In the genomic region with DNA sequence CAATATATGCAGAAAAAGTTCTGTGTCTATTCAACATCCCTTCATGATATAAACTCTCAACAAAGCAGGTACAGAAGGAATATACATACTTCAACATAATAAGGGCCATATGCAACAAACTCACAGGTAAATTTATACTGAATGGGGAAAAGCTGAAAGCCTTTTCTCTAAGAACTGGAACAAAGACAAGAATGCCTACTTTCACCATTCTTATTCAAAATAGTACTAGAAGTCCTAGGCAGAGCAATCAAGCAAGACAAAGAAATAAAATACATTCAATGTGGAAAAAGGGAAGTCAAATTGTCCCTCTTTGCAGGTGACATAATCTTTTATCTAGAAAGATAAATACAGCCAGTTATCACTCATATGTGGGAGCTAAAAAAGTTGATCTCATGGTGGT, we compare ENCODE assay signal across 1 cellular context.
TF ChIP-seq lines count a peak whose summit lies in the region.

No MANE protein-coding gene starts in this region.

TF ChIP-seq in WTC11, 78 proteins besides CTCF, POLR2A, EP300 and RAD21 (continued from another document):
- TF ChIP-seq, protein P1, sequence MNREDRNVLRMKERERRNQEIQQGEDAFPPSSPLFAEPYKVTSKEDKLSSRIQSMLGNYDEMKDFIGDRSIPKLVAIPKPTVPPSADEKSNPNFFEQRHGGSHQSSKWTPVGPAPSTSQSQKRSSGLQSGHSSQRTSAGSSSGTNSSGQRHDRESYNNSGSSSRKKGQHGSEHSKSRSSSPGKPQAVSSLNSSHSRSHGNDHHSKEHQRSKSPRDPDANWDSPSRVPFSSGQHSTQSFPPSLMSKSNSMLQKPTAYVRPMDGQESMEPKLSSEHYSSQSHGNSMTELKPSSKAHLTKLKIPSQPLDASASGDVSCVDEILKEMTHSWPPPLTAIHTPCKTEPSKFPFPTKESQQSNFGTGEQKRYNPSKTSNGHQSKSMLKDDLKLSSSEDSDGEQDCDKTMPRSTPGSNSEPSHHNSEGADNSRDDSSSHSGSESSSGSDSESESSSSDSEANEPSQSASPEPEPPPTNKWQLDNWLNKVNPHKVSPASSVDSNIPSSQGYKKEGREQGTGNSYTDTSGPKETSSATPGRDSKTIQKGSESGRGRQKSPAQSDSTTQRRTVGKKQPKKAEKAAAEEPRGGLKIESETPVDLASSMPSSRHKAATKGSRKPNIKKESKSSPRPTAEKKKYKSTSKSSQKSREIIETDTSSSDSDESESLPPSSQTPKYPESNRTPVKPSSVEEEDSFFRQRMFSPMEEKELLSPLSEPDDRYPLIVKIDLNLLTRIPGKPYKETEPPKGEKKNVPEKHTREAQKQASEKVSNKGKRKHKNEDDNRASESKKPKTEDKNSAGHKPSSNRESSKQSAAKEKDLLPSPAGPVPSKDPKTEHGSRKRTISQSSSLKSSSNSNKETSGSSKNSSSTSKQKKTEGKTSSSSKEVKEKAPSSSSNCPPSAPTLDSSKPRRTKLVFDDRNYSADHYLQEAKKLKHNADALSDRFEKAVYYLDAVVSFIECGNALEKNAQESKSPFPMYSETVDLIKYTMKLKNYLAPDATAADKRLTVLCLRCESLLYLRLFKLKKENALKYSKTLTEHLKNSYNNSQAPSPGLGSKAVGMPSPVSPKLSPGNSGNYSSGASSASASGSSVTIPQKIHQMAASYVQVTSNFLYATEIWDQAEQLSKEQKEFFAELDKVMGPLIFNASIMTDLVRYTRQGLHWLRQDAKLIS (CRISPR knock-in tag; IDR thresholded peaks at IDR 0.05; ENCODE audit: borderline replicate concordance) = no peak
- TF ChIP-seq, protein P2, sequence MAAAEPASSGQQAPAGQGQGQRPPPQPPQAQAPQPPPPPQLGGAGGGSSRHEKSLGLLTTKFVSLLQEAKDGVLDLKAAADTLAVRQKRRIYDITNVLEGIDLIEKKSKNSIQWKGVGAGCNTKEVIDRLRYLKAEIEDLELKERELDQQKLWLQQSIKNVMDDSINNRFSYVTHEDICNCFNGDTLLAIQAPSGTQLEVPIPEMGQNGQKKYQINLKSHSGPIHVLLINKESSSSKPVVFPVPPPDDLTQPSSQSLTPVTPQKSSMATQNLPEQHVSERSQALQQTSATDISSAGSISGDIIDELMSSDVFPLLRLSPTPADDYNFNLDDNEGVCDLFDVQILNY (CRISPR knock-in tag; IDR thresholded peaks at IDR 0.05) = no peak
